ENCODE assay signal across 1 cellular context in the genomic region with DNA sequence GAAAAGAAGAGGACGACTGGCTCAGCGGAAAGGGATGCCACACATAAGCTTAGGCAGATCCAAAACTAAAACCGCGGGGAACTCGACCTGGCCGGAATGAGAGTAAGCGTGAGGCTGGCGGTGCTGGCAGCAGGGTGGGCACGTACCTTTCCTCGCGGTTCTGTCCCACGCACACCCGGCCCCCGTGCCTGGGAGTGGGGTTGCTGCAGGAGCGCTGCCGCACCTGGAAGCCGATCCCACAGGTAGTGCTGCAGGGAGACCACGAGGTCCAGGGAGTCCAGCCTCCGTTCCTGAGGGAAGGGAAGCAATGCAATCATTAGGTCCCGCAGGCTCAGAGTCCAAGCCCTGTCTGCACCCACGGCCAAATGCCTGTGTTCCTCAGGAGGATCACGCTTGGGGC.
TF ChIP-seq lines count a peak whose summit lies in the region.

No MANE protein-coding gene starts in this region.

TF ChIP-seq in A549, 52 proteins besides CTCF, POLR2A, EP300 and RAD21 (continued from another document):
- TF ChIP-seq, protein P1, sequence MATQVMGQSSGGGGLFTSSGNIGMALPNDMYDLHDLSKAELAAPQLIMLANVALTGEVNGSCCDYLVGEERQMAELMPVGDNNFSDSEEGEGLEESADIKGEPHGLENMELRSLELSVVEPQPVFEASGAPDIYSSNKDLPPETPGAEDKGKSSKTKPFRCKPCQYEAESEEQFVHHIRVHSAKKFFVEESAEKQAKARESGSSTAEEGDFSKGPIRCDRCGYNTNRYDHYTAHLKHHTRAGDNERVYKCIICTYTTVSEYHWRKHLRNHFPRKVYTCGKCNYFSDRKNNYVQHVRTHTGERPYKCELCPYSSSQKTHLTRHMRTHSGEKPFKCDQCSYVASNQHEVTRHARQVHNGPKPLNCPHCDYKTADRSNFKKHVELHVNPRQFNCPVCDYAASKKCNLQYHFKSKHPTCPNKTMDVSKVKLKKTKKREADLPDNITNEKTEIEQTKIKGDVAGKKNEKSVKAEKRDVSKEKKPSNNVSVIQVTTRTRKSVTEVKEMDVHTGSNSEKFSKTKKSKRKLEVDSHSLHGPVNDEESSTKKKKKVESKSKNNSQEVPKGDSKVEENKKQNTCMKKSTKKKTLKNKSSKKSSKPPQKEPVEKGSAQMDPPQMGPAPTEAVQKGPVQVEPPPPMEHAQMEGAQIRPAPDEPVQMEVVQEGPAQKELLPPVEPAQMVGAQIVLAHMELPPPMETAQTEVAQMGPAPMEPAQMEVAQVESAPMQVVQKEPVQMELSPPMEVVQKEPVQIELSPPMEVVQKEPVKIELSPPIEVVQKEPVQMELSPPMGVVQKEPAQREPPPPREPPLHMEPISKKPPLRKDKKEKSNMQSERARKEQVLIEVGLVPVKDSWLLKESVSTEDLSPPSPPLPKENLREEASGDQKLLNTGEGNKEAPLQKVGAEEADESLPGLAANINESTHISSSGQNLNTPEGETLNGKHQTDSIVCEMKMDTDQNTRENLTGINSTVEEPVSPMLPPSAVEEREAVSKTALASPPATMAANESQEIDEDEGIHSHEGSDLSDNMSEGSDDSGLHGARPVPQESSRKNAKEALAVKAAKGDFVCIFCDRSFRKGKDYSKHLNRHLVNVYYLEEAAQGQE (IDR thresholded peaks at IDR 0.05): no peak
- no peak for TF ChIP-seq E2F6 (IDR thresholded peaks at IDR 0.05; ENCODE audit: borderline replicate concordance, low read depth)
- TF ChIP-seq, protein P2, sequence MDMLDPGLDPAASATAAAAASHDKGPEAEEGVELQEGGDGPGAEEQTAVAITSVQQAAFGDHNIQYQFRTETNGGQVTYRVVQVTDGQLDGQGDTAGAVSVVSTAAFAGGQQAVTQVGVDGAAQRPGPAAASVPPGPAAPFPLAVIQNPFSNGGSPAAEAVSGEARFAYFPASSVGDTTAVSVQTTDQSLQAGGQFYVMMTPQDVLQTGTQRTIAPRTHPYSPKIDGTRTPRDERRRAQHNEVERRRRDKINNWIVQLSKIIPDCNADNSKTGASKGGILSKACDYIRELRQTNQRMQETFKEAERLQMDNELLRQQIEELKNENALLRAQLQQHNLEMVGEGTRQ (IDR thresholded peaks at IDR 0.05): no peak
- no peak for TF ChIP-seq JUN (IDR thresholded peaks at IDR 0.05)
- no peak for TF ChIP-seq TFCP2L1 (CRISPR knock-in tag; IDR thresholded peaks at IDR 0.05)
- no peak for TF ChIP-seq MYC (IDR thresholded peaks at IDR 0.05; ENCODE audit: borderline replicate concordance, low read length)
- TF ChIP-seq ZFP36 (IDR thresholded peaks at IDR 0.05; ENCODE audit: borderline replicate concordance, partially characterized antibody): no peak
- TF ChIP-seq FOXS1 (CRISPR knock-in tag; IDR thresholded peaks at IDR 0.05): no peak
- TF ChIP-seq PHF8 (IDR thresholded peaks at IDR 0.05; ENCODE audit: borderline replicate concordance, low read depth): no peak
- no peak for TF ChIP-seq POLR2AphosphoS2 (conservative IDR thresholded peaks at IDR 0.05; ENCODE audit: low read length)
- no peak for TF ChIP-seq BCL3 (IDR thresholded peaks at IDR 0.05)
TF ChIP-seq in A549: peak in this region for 0.
